In genomic region chr5:139747583-139748504, GRCh38 we compare ENCODE assay signal across 8 cellular contexts. TPM values are rescaled to one million over a fixed set of nuclear protein-coding genes. Genes with fewer than 3 reads are reported as not detected.
DNase-seq lines count a peak whose midpoint lies in the region; ATAC-seq and TF ChIP-seq lines count a peak whose summit lies in the region.

No MANE protein-coding gene starts in this region.

- peak overlapping the region; percentile 95 for H3K27ac Mint-ChIP-seq in stimulated activated naive B cell treated with anti-CD40 and anti-IgM and Interleukin-4, amounts not matched to agents 10 μg/mL and 1 μg/mL and 100 μg/mL, for 72 hours

- H3K36me3 Mint-ChIP-seq in stimulated activated naive B cell treated with anti-CD40 and anti-IgM and Interleukin-4, amounts not matched to agents 10 μg/mL and 1 μg/mL and 100 μg/mL, for 72 hours, result no peaks in the 10 kb centered on the region

- ATAC-seq in mucosa of descending colon, result peak; percentile 24
- ATAC-seq in stimulated activated naive B cell treated with anti-CD40 and anti-IgM and Interleukin-4, amounts not matched to agents 10 μg/mL and 1 μg/mL and 100 μg/mL, for 72 hours (replicated peaks), result peak; percentile 19 to 20

- no peaks in the 10 kb centered on the region for H3K9me3 ChIP-seq in mucosa of descending colon

- H3K4me1 ChIP-seq in mucosa of descending colon (ENCODE audit: low read depth), result peaks cover 23% of the 10 kb centered on the region

- H3K4me3 ChIP-seq in mucosa of descending colon, result no peak overlapping the region

- DNase-seq in NCI-H146 (lab: John Stamatoyannopoulos, UW), result peak; percentile 12
- DNase-seq in NCI-H146 treated with DMSO at 0.1 percent for 48 hours (lab: John Stamatoyannopoulos, UW; ENCODE audit: unreplicated experiment), result no peak
- peak; percentile 79 for DNase-seq in HK-2 (ENCODE audit: unreplicated experiment)
- peak; percentile 57 to 70 for DNase-seq in activated CD4-positive, alpha-beta T cell treated with anti-CD3 and anti-CD28 coated beads, Interleukin-2, amount 50 U/mL, for 48 hours
- DNase-seq in effector CD8-positive, alpha-beta T cell (lab: John Stamatoyannopoulos, UW), result peak; percentile 46
- DNase-seq in mucosa of descending colon, result peak in 2 of 3 donors; percentile 40 to 52
- peak; percentile 73 for DNase-seq in stimulated activated naive B cell treated with anti-CD40 and anti-IgM and Interleukin-4, amounts not matched to agents 10 μg/mL and 1 μg/mL and 100 μg/mL, for 72 hours
- no peak for DNase-seq in DMS114 treated with DMSO at 0.1 percent for 48 hours (lab: John Stamatoyannopoulos, UW; ENCODE audit: unreplicated experiment)

- peaks cover 71 to 95% of the 10 kb centered on the region in 2 donors for H3K4me1 Mint-ChIP-seq in stimulated activated naive B cell treated with anti-CD40 and anti-IgM and Interleukin-4, amounts not matched to agents 10 μg/mL and 1 μg/mL and 100 μg/mL, for 72 hours

- H3K36me3 ChIP-seq in mucosa of descending colon (ENCODE audit: low read depth), result no peaks in the 10 kb centered on the region

- H3K27me3 Mint-ChIP-seq in stimulated activated naive B cell treated with anti-CD40 and anti-IgM and Interleukin-4, amounts not matched to agents 10 μg/mL and 1 μg/mL and 100 μg/mL, for 72 hours, result peaks cover 0 to 3% of the 10 kb centered on the region in 2 donors

- intact Hi-C loops in mucosa of descending colon (cut with DNase I, micrococcal nuclease), result no loop called here

- TF ChIP-seq CTCF in mucosa of descending colon (IDR thresholded peaks at IDR 0.05), result no peak

- H3K4me3 Mint-ChIP-seq in stimulated activated naive B cell treated with anti-CD40 and anti-IgM and Interleukin-4, amounts not matched to agents 10 μg/mL and 1 μg/mL and 100 μg/mL, for 72 hours, result peak overlapping the region; percentile 83 to 86

- no peaks in the 10 kb centered on the region for H3K9me3 Mint-ChIP-seq in stimulated activated naive B cell treated with anti-CD40 and anti-IgM and Interleukin-4, amounts not matched to agents 10 μg/mL and 1 μg/mL and 100 μg/mL, for 72 hours

RNA-seq across cellular contexts. Expression of gene PSD2, which starts 47.8 kb away (rescaled TPM):
- under 1 TPM in 2 of 3 donors, not detected in 1; 0.07 to 0.25 TPM for total RNA-seq in mucosa of descending colon

Comparison
In these comparisons a context has a peak if more than half of its experiments do, and no peak if none do; other contexts are left out.
1. DNase-seq: peak in NCI-H146 (single experiment), HK-2 (single experiment), activated CD4-positive, alpha-beta T cell treated with anti-CD3 and anti-CD28 coated beads, Interleukin-2, amount 50 U/mL, for 48 hours (2 of 2), effector CD8-positive, alpha-beta T cell (single experiment), mucosa of descending colon (2 of 3) and stimulated activated naive B cell treated with anti-CD40 and anti-IgM and Interleukin-4, amounts not matched to agents 10 μg/mL and 1 μg/mL and 100 μg/mL, for 72 hours (single experiment); none in NCI-H146 treated with DMSO at 0.1 percent for 48 hours (single experiment) and DMS114 treated with DMSO at 0.1 percent for 48 hours (single experiment).